In genomic region chr5:151923865-151924264, GRCh38 we compare ENCODE assay signal across 10 cellular contexts. TPM values are rescaled to one million over a fixed set of nuclear protein-coding genes. Genes with fewer than 3 reads are reported as not detected.
DNase-seq lines count a peak whose midpoint lies in the region; ATAC-seq and TF ChIP-seq lines count a peak whose summit lies in the region.
"Had no signal": no experiment of that assay in that cellular context is flagged by ENCODE, and none has a peak within 500 bp of the region (broad histone marks: within the 10 kb centered on the region; RNA-seq: fewer than 3 reads in every experiment).

No MANE protein-coding gene starts in this region.

- CTCF ChIA-PET in RWPE1 (lab: Yijun Ruan, JAX) = interaction anchor here (0.6 to 1.4 kb wide), 3 partner anchors 9 to 63 kb away, joined by 3 to 6 read pairs (median 5); no protein-coding TSS in a partner anchor

- no peak overlapping the region for H3K27ac ChIP-seq in RWPE1
- H3K27ac ChIP-seq in stomach = no peak overlapping the region
- H3K27ac ChIP-seq: SK-N-MC had no signal

- H3K27me3 ChIP-seq in H7 (ENCODE audit: control insufficient read depth, insufficient read depth, low read length) (peaks cover 13% of the 10 kb centered on the region), stomach (peaks cover 0 to 34% (median 12%) of the 10 kb centered on the region in 3 donors)

- POLR2A ChIA-PET in RWPE1 (lab: Yijun Ruan, JAX; ENCODE audit: low non-redundant PET) = no interaction called here
- POLR2A ChIA-PET in naive thymus-derived CD8-positive, alpha-beta T cell (lab: Charles Lee) = interaction anchor here (0.9 kb wide), 1 partner anchor 56 kb away, joined by 3 read pairs; no protein-coding TSS in a partner anchor

- TF ChIP-seq POLR2A in stomach (IDR thresholded peaks at IDR 0.05) = no peak

- H3K27me3 Mint-ChIP-seq in naive thymus-derived CD8-positive, alpha-beta T cell = peaks cover 30 to 59% (median 36%) of the 10 kb centered on the region in 5 donors

- intact Hi-C loops in stomach (cut with DNase I; ENCODE audit: low total_unique reads) = no loop called here

- peaks cover 0 to 24% (median 13%) of the 10 kb centered on the region in 9 donors for H3K9me3 Mint-ChIP-seq in naive thymus-derived CD8-positive, alpha-beta T cell

- H3K4me3 ChIP-seq in H7 (ENCODE audit: insufficient read depth, low read depth, low read length) (no peak overlapping the region), stomach (no peak overlapping the region)
- H3K4me3 ChIP-seq: SK-N-MC had no signal

- peaks cover 0 to 20% (median 2%) of the 10 kb centered on the region in 3 donors for H3K36me3 Mint-ChIP-seq in naive thymus-derived CD8-positive, alpha-beta T cell

- no peak overlapping the region for H3K27ac Mint-ChIP-seq in naive thymus-derived CD8-positive, alpha-beta T cell

- no peaks in the 10 kb centered on the region for H3K36me3 ChIP-seq in H7 (replicated peaks; ENCODE audit: control insufficient read depth, insufficient read depth, low read length)
- H3K36me3 ChIP-seq in stomach = no peaks in the 10 kb centered on the region

- peaks cover 0 to 3% (median 0%) of the 10 kb centered on the region in 4 donors for H3K4me1 Mint-ChIP-seq in naive thymus-derived CD8-positive, alpha-beta T cell

- no peak overlapping the region for H3K4me3 Mint-ChIP-seq in naive thymus-derived CD8-positive, alpha-beta T cell

- peaks cover 0 to 8% (median 0%) of the 10 kb centered on the region in 4 donors for H3K9me3 ChIP-seq in stomach

- no peaks in the 10 kb centered on the region for H3K4me1 ChIP-seq in stomach

- TF ChIP-seq EP300 in stomach (IDR thresholded peaks at IDR 0.05) = no peak

- TF ChIP-seq CTCF in RWPE1 (conservative IDR thresholded peaks at IDR 0.05; ENCODE audit: low read depth) = 0 out of 2 replicates have a peak, but pooled peaks have one; percentile 17
- TF ChIP-seq CTCF in stomach (IDR thresholded peaks at IDR 0.05) = no peak

- DNase-seq in 8988T (peak; percentile 15), H7 (peak; percentile 62), RWPE1 (ENCODE audit: low spot score) (peak; percentile 45), foreskin melanocyte (peak; percentile 18), stomach (no peak)
- no peak for DNase-seq in naive thymus-derived CD8-positive, alpha-beta T cell
- no peak for DNase-seq in stimulated activated CD4-positive, alpha-beta T cell treated with anti-CD3 and anti-CD28 coated beads, Interleukin-1b, Interleukin-23, amount 100 ng/mL, for 48 hours

- ATAC-seq in naive thymus-derived CD8-positive, alpha-beta T cell = no peak
- no peak for ATAC-seq in GM19328 (IDR thresholded peaks at IDR 0.05; ENCODE audit: unreplicated experiment)

- WGBS in stomach, 5 donors = 2 to 10% (median 9%) methylated on average over 9 of the region's 9 CpGs

RNA-seq across cellular contexts. Expression of gene GLRA1, which starts 0.8 kb away (rescaled TPM):
- not detected in 2 replicates for total RNA-seq in H7 (2014; rRNA removed; shearing (Covaris generic))
- not detected for total RNA-seq in naive thymus-derived CD8-positive, alpha-beta T cell
- not detected for polyA plus RNA-seq in naive thymus-derived CD8-positive, alpha-beta T cell
- total RNA-seq in stomach = not detected
- polyA plus RNA-seq in stomach = not detected
- total RNA-seq: myocyte had no signal

Comparison
In these comparisons a context has a peak if more than half of its experiments do, and no peak if none do; other contexts are left out.
1. DNase-seq: peak in 8988T (single experiment), H7 (single experiment), RWPE1 (single experiment) and foreskin melanocyte (single experiment); none in naive thymus-derived CD8-positive, alpha-beta T cell (0 of 10), stimulated activated CD4-positive, alpha-beta T cell treated with anti-CD3 and anti-CD28 coated beads, Interleukin-1b, Interleukin-23, amount 100 ng/mL, for 48 hours (single experiment) and stomach (single experiment).